8 cellular contexts compared by ENCODE assay signal in genomic region chr7:603152-603941, GRCh38.
DNase-seq lines count a peak whose midpoint lies in the region; ATAC-seq and TF ChIP-seq lines count a peak whose summit lies in the region.

No MANE protein-coding gene starts in this region.

- peak; percentile 28 to 72 (median 52) for ATAC-seq in natural killer cell
- no peak for ATAC-seq in upper lobe of left lung (ENCODE audit: low FRiP score in 2 of 2)
- ATAC-seq in GM21381 (IDR thresholded peaks at IDR 0.05; ENCODE audit: unreplicated experiment), result no peak

- H3K27me3 ChIP-seq in breast epithelium (no peaks in the 10 kb centered on the region), mammary epithelial cell (ENCODE audit: insufficient read depth, low read length) (no peaks in the 10 kb centered on the region), upper lobe of left lung (no peaks in the 10 kb centered on the region)

- peak overlapping the region; percentile 100 for H3K27ac Mint-ChIP-seq in activated naive CD8-positive, alpha-beta T cell
- H3K27ac Mint-ChIP-seq in natural killer cell, result peak overlapping the region; percentile 100

- DNase-seq in breast epithelium (ENCODE audit: low spot score in 2 of 2), result no peak
- no peak for DNase-seq in mammary epithelial cell
- peak; percentile 55 for DNase-seq in natural killer cell
- no peak for DNase-seq in upper lobe of left lung
- DNase-seq in NCI-H2029 treated with DMSO at 0.1 percent for 48 hours (lab: John Stamatoyannopoulos, UW), result no peak
- DNase-seq in RKO (ENCODE audit: low spot score), result no peak

- TF ChIP-seq CTCF in breast epithelium (IDR thresholded peaks at IDR 0.05) (no peak), mammary epithelial cell (conservative IDR thresholded peaks at IDR 0.05 in 1 of 2, IDR thresholded peaks at IDR 0.05 in 1 of 2; ENCODE audit: extremely low read depth in 1 of 2, insufficient read depth in 1 of 2, low read depth in 1 of 2, low read length in 2 of 2) (no peak), natural killer cell (IDR thresholded peaks at IDR 0.05) (no peak), upper lobe of left lung (IDR thresholded peaks at IDR 0.05) (no peak)

- TF ChIP-seq EP300 in upper lobe of left lung (IDR thresholded peaks at IDR 0.05), result no peak

- no peak overlapping the region for H3K4me2 ChIP-seq in mammary epithelial cell (ENCODE audit: insufficient read depth, low read depth, low read length)

- H2AFZ ChIP-seq in mammary epithelial cell (ENCODE audit: low read depth, low read length), result no peak overlapping the region

- H4K20me1 ChIP-seq in mammary epithelial cell (ENCODE audit: insufficient read depth, low read length), result no peaks in the 10 kb centered on the region

- WGBS in mammary epithelial cell (ENCODE audit: low coverage, missing lambda C conversion rate), result 86% methylated on average over 8 of the region's 12 CpGs
- WGBS in upper lobe of left lung, 2 donors, result 80 to 81% methylated on average over 12 of the region's 12 CpGs

- intact Hi-C loops in breast epithelium (cut with DNase I; ENCODE audit: low total_unique reads), result no loop called here
- intact Hi-C loops in mammary epithelial cell (cut with micrococcal nuclease), result no loop called here
- intact Hi-C loops in natural killer cell (cut with micrococcal nuclease), result loop anchor here (5.0 kb wide), 2 partner anchors 136 to 319 kb away; no protein-coding TSS in a partner anchor

- peaks cover 0 to 9% of the 10 kb centered on the region in 2 donors for H3K4me1 ChIP-seq in breast epithelium
- H3K4me1 ChIP-seq in mammary epithelial cell (ENCODE audit: insufficient read depth, low read length), result peaks cover 3% of the 10 kb centered on the region
- H3K4me1 ChIP-seq in upper lobe of left lung, result peaks cover 46 to 60% (median 49%) of the 10 kb centered on the region in 4 donors

- H3K9me3 ChIP-seq in breast epithelium, result no peaks in the 10 kb centered on the region
- H3K9me3 ChIP-seq in mammary epithelial cell (replicated peaks; ENCODE audit: insufficient read depth, low read length), result no peaks in the 10 kb centered on the region
- H3K9me3 ChIP-seq in upper lobe of left lung, result no peaks in the 10 kb centered on the region

- TF ChIP-seq POLR2A in breast epithelium (IDR thresholded peaks at IDR 0.05) (no peak), upper lobe of left lung (IDR thresholded peaks at IDR 0.05) (no peak)

- H3K4me1 Mint-ChIP-seq in activated naive CD8-positive, alpha-beta T cell (ENCODE audit: low read depth), result peaks cover 72% of the 10 kb centered on the region
- peaks cover 24 to 43% of the 10 kb centered on the region in 2 donors for H3K4me1 Mint-ChIP-seq in natural killer cell

- dilution Hi-C loops in mammary epithelial cell (cut with HindIII; ENCODE audit: low sequenced_read_pairs), result no loop called here

- no peak overlapping the region for H3K9ac ChIP-seq in mammary epithelial cell (ENCODE audit: insufficient read depth, low read length)

- H3K4me3 Mint-ChIP-seq in activated naive CD8-positive, alpha-beta T cell, result peak overlapping the region; percentile 79
- H3K4me3 Mint-ChIP-seq in natural killer cell, result peak overlapping the region; percentile 98

- peaks cover 16% of the 10 kb centered on the region for H3K36me3 Mint-ChIP-seq in activated naive CD8-positive, alpha-beta T cell
- no peaks in the 10 kb centered on the region for H3K36me3 Mint-ChIP-seq in natural killer cell

- H3K9me3 Mint-ChIP-seq in activated naive CD8-positive, alpha-beta T cell (ENCODE audit: low read depth), result no peaks in the 10 kb centered on the region
- H3K9me3 Mint-ChIP-seq in natural killer cell, result no peaks in the 10 kb centered on the region

- CTCF ChIA-PET in mammary epithelial cell (lab: Charles Lee; ENCODE audit: low non-redundant PET), result no interaction called here

- H3K79me2 ChIP-seq in mammary epithelial cell (ENCODE audit: insufficient read depth, low read length), result no peaks in the 10 kb centered on the region

- peak overlapping the region; percentile 75 to 92 for H3K27ac ChIP-seq in breast epithelium
- no peak overlapping the region for H3K27ac ChIP-seq in mammary epithelial cell (ENCODE audit: insufficient read depth, low read depth, low read length)
- peak overlapping the region; percentile 88 to 95 (median 94) for H3K27ac ChIP-seq in upper lobe of left lung

- BruUV-seq in mammary epithelial cell (replicated peaks; lab: Mats Ljungman, UMichigan), result no TSS peak

- H3K36me3 ChIP-seq in breast epithelium (no peaks in the 10 kb centered on the region), mammary epithelial cell (ENCODE audit: insufficient read depth, low read length) (no peaks in the 10 kb centered on the region), upper lobe of left lung (no peaks in the 10 kb centered on the region)

- no peaks in the 10 kb centered on the region for H3K27me3 Mint-ChIP-seq in activated naive CD8-positive, alpha-beta T cell
- no peaks in the 10 kb centered on the region for H3K27me3 Mint-ChIP-seq in natural killer cell (ENCODE audit: low read depth in 2 of 2)

- H3K4me3 ChIP-seq in breast epithelium, result no peak overlapping the region
- no peak overlapping the region for H3K4me3 ChIP-seq in mammary epithelial cell (replicated peaks in 1 of 3; ENCODE audit: insufficient read depth in 1 of 3, low read depth in 2 of 3, low read length in 3 of 3)
- H3K4me3 ChIP-seq in upper lobe of left lung, result peak overlapping the region in 1 of 4 donors; percentile 33

- in situ Hi-C loops in mammary epithelial cell (cut with MboI; ENCODE audit: low sequenced_read_pairs in 2 of 2), result no loop called here

Comparison
In these comparisons a context has a peak if more than half of its experiments do, and no peak if none do; other contexts are left out.
1. ATAC-seq: peak in natural killer cell (3 of 3); none in upper lobe of left lung (0 of 2) and GM21381 (single experiment).